In the genomic region with DNA sequence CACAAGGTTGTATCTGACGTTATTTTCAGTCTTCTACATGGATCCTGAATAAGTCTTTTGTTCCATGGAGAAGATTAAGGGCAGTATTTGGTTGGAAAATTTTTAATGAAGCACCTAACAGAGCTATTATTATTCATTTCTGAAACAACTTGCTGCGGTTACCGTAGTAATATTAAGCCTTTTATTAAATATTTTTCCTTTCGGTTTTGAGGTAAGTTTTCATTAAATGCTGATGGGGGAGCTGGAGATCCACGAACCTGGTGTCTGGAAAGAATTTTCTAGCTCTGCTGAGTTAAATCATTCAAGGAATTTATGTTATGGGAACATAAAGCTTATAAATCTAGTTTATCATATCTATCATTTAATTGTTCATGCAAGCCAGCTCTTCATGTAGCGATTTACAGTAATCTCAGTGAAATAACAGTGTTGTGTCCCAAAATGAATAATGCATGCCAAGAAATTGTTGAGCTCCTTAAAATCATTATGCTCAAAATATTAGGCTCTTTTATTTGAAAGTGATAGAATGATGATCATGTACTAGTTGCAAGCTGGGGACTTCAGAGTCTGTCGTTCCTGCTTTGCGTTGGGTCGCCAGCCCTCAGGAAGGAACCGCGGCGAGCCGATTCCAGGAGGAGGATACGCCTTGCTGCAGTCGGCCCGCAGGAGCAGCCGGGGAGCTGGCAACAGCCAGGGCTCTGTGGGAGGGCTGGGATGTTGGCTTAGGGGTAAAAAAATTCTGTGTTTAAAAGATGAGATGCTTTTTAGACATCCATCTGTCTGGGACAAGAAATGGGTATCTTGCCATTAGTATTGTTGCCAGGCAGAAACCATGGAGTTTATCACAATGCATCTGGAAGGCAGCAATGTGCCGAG, we compare ENCODE assay signal across 7 cellular contexts.
A peak's percentile ranks its signal among the peaks of the same experiment; 100 is the strongest.
DNase-seq lines count a peak whose midpoint lies in the region; ATAC-seq and TF ChIP-seq lines count a peak whose summit lies in the region.

No MANE protein-coding gene starts in this region.

- H3K4me1 ChIP-seq in endocrine pancreas (ENCODE audit: control insufficient read depth, insufficient read depth, low read length), result no peaks in the 10 kb centered on the region
- H3K4me1 ChIP-seq in transverse colon, result peaks cover 0 to 8% (median 3%) of the 10 kb centered on the region in 4 donors

- H3K27ac ChIP-seq in transverse colon, result no peak overlapping the region

- H3K36me3 ChIP-seq in endocrine pancreas (ENCODE audit: control insufficient read depth, insufficient read depth, low read length) (no peaks in the 10 kb centered on the region), transverse colon (no peaks in the 10 kb centered on the region)

- TF ChIP-seq POLR2A in transverse colon (IDR thresholded peaks at IDR 0.05), result no peak

- in situ Hi-C loops in transverse colon (cut with MboI; ENCODE audit: low pct_ligation_motif_present in 1 of 4, low pct_unique_long_range_greater_than_20kb in 1 of 4, low sequenced_read_pairs in 3 of 4), result loop anchor here in 1 of 4 donors (25.0 kb wide), 1 partner anchor 1642 kb away; a partner anchor contains a TSS

- no peak for TF ChIP-seq EP300 in transverse colon (IDR thresholded peaks at IDR 0.05; ENCODE audit: low read depth)

- H3K4me3 ChIP-seq in endocrine pancreas (ENCODE audit: control insufficient read depth, insufficient read depth, low read length) (peak overlapping the region; percentile 62), transverse colon (no peak overlapping the region)

- intact Hi-C loops in transverse colon (cut with DNase I; ENCODE audit: low total_unique reads), result no loop called here

- WGBS in transverse colon (ENCODE audit: low coverage in 1 of 2), 2 donors, result 70% methylated on average over 12 to 18 of the region's 18 CpGs

- H3K9me3 ChIP-seq in endocrine pancreas (ENCODE audit: control insufficient read depth, low read length), result no peaks in the 10 kb centered on the region
- H3K9me3 ChIP-seq in transverse colon, result no peaks in the 10 kb centered on the region

- peak in 4 of 5 experiments; percentile 13 to 34 (median 26) for TF ChIP-seq CTCF in transverse colon (IDR thresholded peaks at IDR 0.05)

- H3K27me3 ChIP-seq in endocrine pancreas (ENCODE audit: control insufficient read depth, insufficient read depth, low read length) (no peaks in the 10 kb centered on the region), transverse colon (no peaks in the 10 kb centered on the region)

- peak; percentile 63 for DNase-seq in NCI-H446 treated with DMSO at 0.1 percent for 48 hours (lab: John Stamatoyannopoulos, UW)
- peak; percentile 76 to 81 for DNase-seq in lung microvascular endothelial cell (ENCODE audit: low read depth in 2 of 2)
- DNase-seq in transverse colon, result no peak
- DNase-seq in HK-2 (ENCODE audit: unreplicated experiment), result no peak

- H3K9ac ChIP-seq in endocrine pancreas (ENCODE audit: control insufficient read depth, insufficient read depth, low read length), result peak overlapping the region; percentile 16

- ATAC-seq in GM21381 (IDR thresholded peaks at IDR 0.05; ENCODE audit: unreplicated experiment) (no peak), GM21515 (IDR thresholded peaks at IDR 0.05; ENCODE audit: unreplicated experiment) (no peak)

Comparison
In these comparisons a context has a peak if more than half of its experiments do, and no peak if none do; other contexts are left out.
1. DNase-seq: peak in NCI-H446 treated with DMSO at 0.1 percent for 48 hours (single experiment) and lung microvascular endothelial cell (2 of 2); none in transverse colon (single experiment) and HK-2 (single experiment).